In genomic region chr1:110515896-110516295, GRCh38 we compare ENCODE assay signal across 39 cellular contexts. TPM values are rescaled to one million over a fixed set of nuclear protein-coding genes. Genes with fewer than 3 reads are reported as not detected.
"Had no signal": no experiment of that assay in that cellular context is flagged by ENCODE, and none has a peak within 500 bp of the region (broad histone marks: within the 10 kb centered on the region; RNA-seq: fewer than 3 reads in every experiment).

No MANE protein-coding gene starts in this region.

- H3K4me3 ChIP-seq: lower lobe of right lung, mucosa of descending colon, skin epidermis, testis, transverse colon had no signal

- H3K27ac ChIP-seq: lower lobe of right lung, skin epidermis, testis, transverse colon, VCaP had no signal

- H3K4me1 Mint-ChIP-seq: activated naive CD8-positive, alpha-beta T cell treated with anti-CD3 and anti-CD28 coated beads, Interleukin-2, amount 10 ng/mL, durations not matched to agents 7 days and 5 days; central memory CD8-positive, alpha-beta T cell had no signal

- H3K27me3 ChIP-seq: testis had no signal

- DNase-seq: activated CD4-positive, alpha-beta T cell treated with anti-CD3 and anti-CD28 coated beads for 48 hours; activated CD4-positive, alpha-beta T cell treated with anti-CD3 and anti-CD28 coated beads, Interleukin-2, amount 50 U/mL, for 48 hours; activated CD8-positive, alpha-beta memory T cell treated with anti-CD3 and anti-CD28 coated beads for 24 hours; activated effector memory CD4-positive, alpha-beta T cell treated with anti-CD3 and anti-CD28 coated beads, Interleukin-2, amount 50 U/mL, for 16 hours; activated naive CD4-positive, alpha-beta T cell treated with anti-CD3 and anti-CD28 coated beads for 36 hours; activated naive CD8-positive, alpha-beta T cell treated with anti-CD3 and anti-CD28 coated beads, Interleukin-2, amount 10 ng/mL, durations not matched to agents 7 days and 5 days; activated T-cell treated with anti-CD3 and anti-CD28 coated beads, Interleukin-2, amount 50 U/mL, for 1 hour; amygdala; effector CD8-positive, alpha-beta T cell; erythroblast; head of caudate nucleus; hippocampal formation; kidney; lower lobe of right lung; mesendoderm; mucosa of descending colon; stimulated activated CD4-positive, alpha-beta T cell treated with anti-CD3 and anti-CD28 coated beads, Interleukin-12 subunit alpha, Interleukin-12 subunit beta, amount 100 ng/mL, for 4 hours; stimulated activated CD4-positive, alpha-beta T cell treated with anti-CD3 and anti-CD28 coated beads, Interleukin-4, amount 100 ng/mL, for 1 hour; stimulated activated naive CD8-positive, alpha-beta T cell treated with anti-CD3 and anti-CD28 coated beads, Interleukin-15, Interleukin-2, amounts not matched to agents 100 U/mL and 50 U/mL, for 24 hours; testis; transverse colon had no signal

- H3K36me3 ChIP-seq: lower lobe of right lung, transverse colon had no signal

- H3K36me3 Mint-ChIP-seq: activated naive CD8-positive, alpha-beta T cell treated with anti-CD3 and anti-CD28 coated beads, Interleukin-2, amount 10 ng/mL, durations not matched to agents 7 days and 5 days; natural killer cell treated with Interleukin-12 subunit alpha and Interleukin-12 subunit beta and Interleukin-15 and Interleukin-18, amount 100 ng/mL, for 72 hours had no signal

- FAIRE-seq: colon, endometrium, kidney, urothelium cell line had no signal

- H3K27ac Mint-ChIP-seq: activated naive CD4-positive, alpha-beta T cell treated with anti-CD3 and anti-CD28 coated beads for 36 hours; activated naive CD8-positive, alpha-beta T cell treated with anti-CD3 and anti-CD28 coated beads, Interleukin-2, amount 10 ng/mL, durations not matched to agents 7 days and 5 days; activated T-helper 1 cell treated with anti-CD3 and anti-CD28 coated beads, Interleukin-12 subunit alpha, Interleukin-12 subunit beta, Interleukin-2, Interleukin-4 antibody, amounts not matched to agents 30 ng/mL and 10 ng/mL and 1 ng/mL, durations not matched to agents 14 hours and 24 hours and 36 hours; natural killer cell treated with Interleukin-12 subunit alpha and Interleukin-12 subunit beta and Interleukin-15 and Interleukin-18, amount 100 ng/mL, for 72 hours; progenitor cell of endocrine pancreas had no signal

- H3K9me3 ChIP-seq: lower lobe of right lung, mucosa of descending colon, testis, transverse colon had no signal

- H3K4me1 ChIP-seq: testis, transverse colon had no signal

- H3K9me3 Mint-ChIP-seq: activated naive CD4-positive, alpha-beta T cell treated with anti-CD3 and anti-CD28 coated beads for 36 hours; activated naive CD8-positive, alpha-beta T cell treated with anti-CD3 and anti-CD28 coated beads, Interleukin-2, amount 10 ng/mL, durations not matched to agents 7 days and 5 days; activated T-helper 1 cell treated with anti-CD3 and anti-CD28 coated beads, Interleukin-12 subunit alpha, Interleukin-12 subunit beta, Interleukin-2, Interleukin-4 antibody, amounts not matched to agents 30 ng/mL and 10 ng/mL and 1 ng/mL, durations not matched to agents 14 hours and 24 hours and 36 hours; central memory CD8-positive, alpha-beta T cell; natural killer cell treated with Interleukin-12 subunit alpha and Interleukin-12 subunit beta and Interleukin-15 and Interleukin-18, amount 100 ng/mL, for 72 hours had no signal

- H3K4me3 Mint-ChIP-seq: activated naive CD4-positive, alpha-beta T cell treated with anti-CD3 and anti-CD28 coated beads for 36 hours; activated naive CD8-positive, alpha-beta T cell treated with anti-CD3 and anti-CD28 coated beads, Interleukin-2, amount 10 ng/mL, durations not matched to agents 7 days and 5 days; activated T-helper 1 cell treated with anti-CD3 and anti-CD28 coated beads, Interleukin-12 subunit alpha, Interleukin-12 subunit beta, Interleukin-2, Interleukin-4 antibody, amounts not matched to agents 30 ng/mL and 10 ng/mL and 1 ng/mL, durations not matched to agents 14 hours and 24 hours and 36 hours; central memory CD8-positive, alpha-beta T cell; natural killer cell treated with Interleukin-12 subunit alpha and Interleukin-12 subunit beta and Interleukin-15 and Interleukin-18, amount 100 ng/mL, for 72 hours had no signal

- ATAC-seq: activated CD4-positive, CD25-positive, alpha-beta regulatory T cell treated with anti-CD3 and anti-CD28 coated beads, Interleukin-2, amount 50 U/mL, for 24 hours; left lobe of liver; mucosa of descending colon; natural killer cell treated with Interleukin-12 subunit alpha and Interleukin-12 subunit beta and Interleukin-15 and Interleukin-18, amount 100 ng/mL, for 72 hours; sciatic nerve; stimulated activated naive CD8-positive, alpha-beta T cell treated with anti-CD3 and anti-CD28 coated beads, Interleukin-15, Interleukin-2, amounts not matched to agents 100 U/mL and 50 U/mL, for 24 hours had no signal

RNA-seq across cellular contexts. Expression of gene KCNA10, which starts 3.1 kb away (rescaled TPM):
- total RNA-seq: activated naive CD4-positive, alpha-beta T cell treated with anti-CD3 and anti-CD28 coated beads for 36 hours; activated naive CD8-positive, alpha-beta T cell treated with anti-CD3 and anti-CD28 coated beads, Interleukin-2, amount 10 ng/mL, durations not matched to agents 7 days and 5 days; activated T-helper 1 cell treated with anti-CD3 and anti-CD28 coated beads, Interleukin-12 subunit alpha, Interleukin-12 subunit beta, Interleukin-2, Interleukin-4 antibody, amounts not matched to agents 30 ng/mL and 10 ng/mL and 1 ng/mL, durations not matched to agents 14 hours and 24 hours and 36 hours; dermis microvascular lymphatic vessel endothelial cell; fibroblast of villous mesenchyme; kidney; left lobe of liver; lower lobe of right lung; mucosa of descending colon; myocyte; natural killer cell treated with Interleukin-12 subunit alpha and Interleukin-12 subunit beta and Interleukin-15 and Interleukin-18, amount 100 ng/mL, for 72 hours; osteoblast; progenitor cell of endocrine pancreas; renal cortical epithelial cell; sciatic nerve; T-helper 1 cell treated with Interleukin-12 subunit alpha and Interleukin-12 subunit beta and Interleukin-4 antibody, amounts not matched to agents 30 ng/mL and 1 ng/mL, for 36 hours; transverse colon had no signal
